ENCODE assay signal across 21 cellular contexts in genomic region chr18:53441761-53442414, GRCh38.
"Had no signal": no experiment of that assay in that cellular context is flagged by ENCODE, and none has a peak within 500 bp of the region (broad histone marks: within the 10 kb centered on the region; RNA-seq: fewer than 3 reads in every experiment).

No MANE protein-coding gene starts in this region.

- H3K27ac Mint-ChIP-seq: activated CD8-positive, alpha-beta T cell treated with anti-CD3 and anti-CD28 coated beads for 36 hours; activated naive CD4-positive, alpha-beta T cell treated with anti-CD3 and anti-CD28 coated beads for 36 hours; activated naive CD8-positive, alpha-beta T cell treated with anti-CD3 and anti-CD28 coated beads, Interleukin-2, amount 50 U/mL, for 24 hours; activated T-cell treated with anti-CD3 and anti-CD28 coated beads, Interleukin-2, amount 50 U/mL, for 24 hours; naive thymus-derived CD8-positive, alpha-beta T cell; stimulated activated naive CD8-positive, alpha-beta T cell treated with anti-CD3 and anti-CD28 coated beads, Interleukin-15, amount 100 ng/mL, for 72 hours; type B pancreatic cell had no signal

- H3K9me3 Mint-ChIP-seq: activated CD8-positive, alpha-beta T cell treated with anti-CD3 and anti-CD28 coated beads for 36 hours; activated naive CD8-positive, alpha-beta T cell treated with anti-CD3 and anti-CD28 coated beads, Interleukin-2, amount 50 U/mL, for 24 hours; type B pancreatic cell had no signal

- H3K36me3 Mint-ChIP-seq: naive thymus-derived CD8-positive, alpha-beta T cell; type B pancreatic cell had no signal

- H3K27ac ChIP-seq: ascending aorta, coronary artery, lower lobe of right lung, ovary, psoas muscle, right lobe of liver, testis had no signal

- H3K27me3 Mint-ChIP-seq: activated CD8-positive, alpha-beta T cell treated with anti-CD3 and anti-CD28 coated beads for 36 hours; activated naive CD8-positive, alpha-beta T cell treated with anti-CD3 and anti-CD28 coated beads, Interleukin-2, amount 50 U/mL, for 24 hours; activated T-cell treated with anti-CD3 and anti-CD28 coated beads, Interleukin-2, amount 50 U/mL, for 24 hours; naive thymus-derived CD8-positive, alpha-beta T cell; stimulated activated naive CD8-positive, alpha-beta T cell treated with anti-CD3 and anti-CD28 coated beads, Interleukin-15, amount 100 ng/mL, for 72 hours had no signal

- H3K27me3 ChIP-seq: ascending aorta, ovary, right lobe of liver, testis had no signal

- ATAC-seq: activated CD8-positive, alpha-beta T cell treated with anti-CD3 and anti-CD28 coated beads for 36 hours; activated naive CD8-positive, alpha-beta T cell treated with anti-CD3 and anti-CD28 coated beads, Interleukin-2, amount 50 U/mL, for 24 hours; esophagus mucosa; lower lobe of right lung; naive thymus-derived CD8-positive, alpha-beta T cell; psoas muscle; right lobe of liver; stimulated activated naive CD8-positive, alpha-beta T cell treated with anti-CD3 and anti-CD28 coated beads, Interleukin-15, amount 100 ng/mL, for 72 hours had no signal

- H3K4me1 Mint-ChIP-seq: activated naive CD8-positive, alpha-beta T cell treated with anti-CD3 and anti-CD28 coated beads, Interleukin-2, amount 50 U/mL, for 24 hours; naive thymus-derived CD8-positive, alpha-beta T cell; stimulated activated naive CD8-positive, alpha-beta T cell treated with anti-CD3 and anti-CD28 coated beads, Interleukin-15, amount 100 ng/mL, for 72 hours had no signal

- H3K9me3 ChIP-seq: ascending aorta, lower lobe of right lung, ovary, psoas muscle, right lobe of liver, testis had no signal

- H3K4me1 ChIP-seq: ascending aorta, lower lobe of right lung, psoas muscle, right lobe of liver, testis had no signal

- H3K4me3 ChIP-seq: ascending aorta, coronary artery, lower lobe of right lung, ovary, psoas muscle, right lobe of liver, smooth muscle cell, testis had no signal

- DNase-seq: activated CD4-positive, alpha-beta T cell treated with anti-CD3 and anti-CD28 coated beads for 48 hours; activated CD4-positive, CD25-positive, alpha-beta regulatory T cell; activated CD8-positive, alpha-beta T cell treated with anti-CD3 and anti-CD28 coated beads for 36 hours; activated naive CD4-positive, alpha-beta T cell treated with anti-CD3 and anti-CD28 coated beads for 36 hours; activated naive CD8-positive, alpha-beta T cell treated with anti-CD3 and anti-CD28 coated beads, Interleukin-2, amount 50 U/mL, for 24 hours; activated T-cell treated with anti-CD3 and anti-CD28 coated beads, Interleukin-2, amount 50 U/mL, for 24 hours; effector CD4-positive, alpha-beta T cell; lower lobe of right lung; naive thymus-derived CD8-positive, alpha-beta T cell; ovary; psoas muscle; right lobe of liver; stimulated activated CD4-positive, alpha-beta T cell treated with anti-CD3 and anti-CD28 coated beads, Interleukin-4, amount 100 ng/mL, for 1 hour; stimulated activated naive CD8-positive, alpha-beta T cell treated with anti-CD3 and anti-CD28 coated beads, Interleukin-15, amount 100 ng/mL, for 72 hours; T1000; testis had no signal

- H3K4me3 Mint-ChIP-seq: activated CD8-positive, alpha-beta T cell treated with anti-CD3 and anti-CD28 coated beads for 36 hours; activated naive CD4-positive, alpha-beta T cell treated with anti-CD3 and anti-CD28 coated beads for 36 hours; activated naive CD8-positive, alpha-beta T cell treated with anti-CD3 and anti-CD28 coated beads, Interleukin-2, amount 50 U/mL, for 24 hours; activated T-cell treated with anti-CD3 and anti-CD28 coated beads, Interleukin-2, amount 50 U/mL, for 24 hours; naive thymus-derived CD8-positive, alpha-beta T cell; stimulated activated naive CD8-positive, alpha-beta T cell treated with anti-CD3 and anti-CD28 coated beads, Interleukin-15, amount 100 ng/mL, for 72 hours; type B pancreatic cell had no signal

- H3K36me3 ChIP-seq: ascending aorta, lower lobe of right lung, ovary, right lobe of liver had no signal
